30 cellular contexts compared by ENCODE assay signal in the genomic region with DNA sequence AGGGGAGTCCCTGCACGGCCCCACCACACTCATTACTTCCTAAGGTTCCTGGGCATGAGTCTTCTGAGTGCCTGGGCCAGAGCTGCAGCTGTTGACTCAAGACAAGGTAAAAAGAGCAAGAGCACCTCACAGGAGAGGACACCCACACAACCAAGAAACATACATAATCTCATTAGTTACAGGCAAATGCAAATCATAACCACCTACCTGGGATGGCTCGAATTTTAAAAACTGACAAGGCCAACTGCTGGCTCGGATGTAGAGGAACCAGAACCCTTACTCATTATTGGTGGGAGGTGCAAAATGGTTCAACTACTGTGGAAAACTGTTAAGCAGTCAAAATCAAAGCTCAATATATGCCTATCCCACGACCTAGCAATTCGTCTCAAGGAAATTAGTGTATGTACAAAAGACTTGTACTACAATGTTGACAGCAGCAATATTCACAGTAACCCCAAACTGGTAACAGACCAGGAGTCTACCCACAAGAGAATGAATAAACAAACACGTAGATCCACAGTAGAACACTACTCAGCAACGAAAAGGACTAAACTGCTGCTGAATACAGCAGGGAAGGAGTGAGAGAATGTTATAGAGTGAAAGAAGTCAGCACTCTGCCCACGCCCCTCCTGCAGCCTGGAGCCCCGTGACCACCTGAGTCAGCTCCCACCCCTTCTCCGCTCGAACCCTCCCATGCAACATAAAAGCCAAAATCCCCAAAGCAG. TPM values are rescaled to one million over a fixed set of nuclear protein-coding genes. Genes with fewer than 3 reads are reported as not detected.
DNase-seq lines count a peak whose midpoint lies in the region; ATAC-seq, FAIRE-seq and TF ChIP-seq lines count a peak whose summit lies in the region.
"Had no signal": no experiment of that assay in that cellular context is flagged by ENCODE, and none has a peak within 500 bp of the region (broad histone marks: within the 10 kb centered on the region; RNA-seq: fewer than 3 reads in every experiment).

No MANE protein-coding gene starts in this region.

- H3K4me3 ChIP-seq in kidney (ENCODE audit: low read length in 2 of 2) (no peak overlapping the region), stomach (no peak overlapping the region)
- H3K4me3 ChIP-seq: BLaER1 treated with 17β-estradiol and CSF1 and Interleukin-3, amounts not matched to agents 10 nM and 100 nM; upper lobe of left lung had no signal

- no peaks in the 10 kb centered on the region for H3K27me3 ChIP-seq in stomach
- H3K27me3 ChIP-seq: BLaER1 treated with 17β-estradiol and CSF1 and Interleukin-3, amounts not matched to agents 10 nM and 100 nM; upper lobe of left lung had no signal

- H3K36me3 Mint-ChIP-seq in natural killer cell, result no peaks in the 10 kb centered on the region
- H3K36me3 Mint-ChIP-seq in natural killer cell treated with Interleukin-12 subunit alpha and Interleukin-12 subunit beta and Interleukin-15 and Interleukin-18, amount 100 ng/mL, for 72 hours, result no peaks in the 10 kb centered on the region
- H3K36me3 Mint-ChIP-seq in activated T-helper 1 cell treated with anti-CD3 and anti-CD28 coated beads, Interleukin-12 subunit alpha, Interleukin-12 subunit beta, Interleukin-2, Interleukin-4 antibody, amounts not matched to agents 30 ng/mL and 10 ng/mL and 1 ng/mL, durations not matched to agents 14 hours and 24 hours and 36 hours (ENCODE audit: low read depth), result peaks cover 11% of the 10 kb centered on the region

- TF ChIP-seq CTCF in natural killer cell (IDR thresholded peaks at IDR 0.05) (no peak), kidney (IDR thresholded peaks at IDR 0.05; ENCODE audit: borderline replicate concordance, extremely low read depth, insufficient read depth) (no peak), stomach (IDR thresholded peaks at IDR 0.05) (no peak)

- H3K27ac Mint-ChIP-seq in natural killer cell, result peak overlapping the region; percentile 46 to 53
- H3K27ac Mint-ChIP-seq in natural killer cell treated with Interleukin-12 subunit alpha and Interleukin-12 subunit beta and Interleukin-15 and Interleukin-18, amount 100 ng/mL, for 72 hours, result no peak overlapping the region
- peak overlapping the region; percentile 65 for H3K27ac Mint-ChIP-seq in activated T-helper 1 cell treated with anti-CD3 and anti-CD28 coated beads, Interleukin-12 subunit alpha, Interleukin-12 subunit beta, Interleukin-2, Interleukin-4 antibody, amounts not matched to agents 30 ng/mL and 10 ng/mL and 1 ng/mL, durations not matched to agents 14 hours and 24 hours and 36 hours
- H3K27ac Mint-ChIP-seq: T-helper 17 cell had no signal

- H3K9me3 ChIP-seq in kidney (ENCODE audit: control insufficient read depth in 1 of 2, low read length in 2 of 2) (no peaks in the 10 kb centered on the region), stomach (no peaks in the 10 kb centered on the region)
- H3K9me3 ChIP-seq: BLaER1 treated with 17β-estradiol and CSF1 and Interleukin-3, amounts not matched to agents 10 nM and 100 nM; SK-N-SH; upper lobe of left lung had no signal

- intact Hi-C loops in natural killer cell (cut with micrococcal nuclease), result no loop called here
- intact Hi-C loops in activated T-helper 1 cell treated with anti-CD3 and anti-CD28 coated beads, Interleukin-12 subunit alpha, Interleukin-12 subunit beta, Interleukin-2, Interleukin-4 antibody, amounts not matched to agents 30 ng/mL and 10 ng/mL and 1 ng/mL, durations not matched to agents 14 hours and 24 hours and 36 hours (cut with micrococcal nuclease), result no loop called here
- intact Hi-C loops in kidney (cut with DNase I), result no loop called here
- intact Hi-C loops in stomach (cut with DNase I; ENCODE audit: low total_unique reads), result no loop called here

- FAIRE-seq in kidney (lab: Jason Lieb, UNC), result no peak
- FAIRE-seq: astrocyte had no signal

- ATAC-seq in natural killer cell, result no peak
- ATAC-seq in natural killer cell treated with Interleukin-12 subunit alpha and Interleukin-12 subunit beta and Interleukin-15 and Interleukin-18, amount 100 ng/mL, for 72 hours, result no peak
- ATAC-seq: activated CD8-positive, alpha-beta memory T cell treated with anti-CD3 and anti-CD28 coated beads, Interleukin-2, amount 10 ng/mL, durations not matched to agents 7 days and 5 days; activated naive CD4-positive, alpha-beta T cell treated with anti-CD3 and anti-CD28 coated beads, Interleukin-2, amount 50 U/mL, for 72 hours; naive thymus-derived CD4-positive, alpha-beta T cell; T-helper 17 cell had no signal

- H3K36me3 ChIP-seq in kidney (ENCODE audit: control insufficient read depth in 1 of 2, insufficient read depth in 2 of 2, low read length in 2 of 2), result peaks cover 3 to 17% of the 10 kb centered on the region in 2 donors
- H3K36me3 ChIP-seq in stomach, result peaks cover 5 to 43% (median 35%) of the 10 kb centered on the region in 4 donors

- peaks cover 45 to 81% of the 10 kb centered on the region in 2 donors for H3K4me1 Mint-ChIP-seq in natural killer cell
- peaks cover 32 to 52% of the 10 kb centered on the region in 2 donors for H3K4me1 Mint-ChIP-seq in natural killer cell treated with Interleukin-12 subunit alpha and Interleukin-12 subunit beta and Interleukin-15 and Interleukin-18, amount 100 ng/mL, for 72 hours (ENCODE audit: low read depth in 2 of 2)
- peaks cover 29% of the 10 kb centered on the region for H3K4me1 Mint-ChIP-seq in activated T-helper 1 cell treated with anti-CD3 and anti-CD28 coated beads, Interleukin-12 subunit alpha, Interleukin-12 subunit beta, Interleukin-2, Interleukin-4 antibody, amounts not matched to agents 30 ng/mL and 10 ng/mL and 1 ng/mL, durations not matched to agents 14 hours and 24 hours and 36 hours (ENCODE audit: low read depth)

- no peaks in the 10 kb centered on the region for H3K27me3 Mint-ChIP-seq in natural killer cell (ENCODE audit: low read depth in 2 of 2)
- no peaks in the 10 kb centered on the region for H3K27me3 Mint-ChIP-seq in natural killer cell treated with Interleukin-12 subunit alpha and Interleukin-12 subunit beta and Interleukin-15 and Interleukin-18, amount 100 ng/mL, for 72 hours
- no peaks in the 10 kb centered on the region for H3K27me3 Mint-ChIP-seq in activated T-helper 1 cell treated with anti-CD3 and anti-CD28 coated beads, Interleukin-12 subunit alpha, Interleukin-12 subunit beta, Interleukin-2, Interleukin-4 antibody, amounts not matched to agents 30 ng/mL and 10 ng/mL and 1 ng/mL, durations not matched to agents 14 hours and 24 hours and 36 hours (ENCODE audit: insufficient read depth)
- H3K27me3 Mint-ChIP-seq: activated CD8-positive, alpha-beta memory T cell treated with anti-CD3 and anti-CD28 coated beads, Interleukin-2, amount 10 ng/mL, durations not matched to agents 7 days and 5 days; naive thymus-derived CD4-positive, alpha-beta T cell; T-helper 17 cell had no signal

- TF ChIP-seq EP300 in stomach (IDR thresholded peaks at IDR 0.05), result no peak

- TF ChIP-seq POLR2A in stomach (IDR thresholded peaks at IDR 0.05), result no peak

- H3K4me1 ChIP-seq in kidney (ENCODE audit: control insufficient read depth in 1 of 2, insufficient read depth in 1 of 2, low read depth in 1 of 2, low read length in 2 of 2) (peaks cover 20 to 26% of the 10 kb centered on the region in 2 donors), stomach (peaks cover 12 to 64% (median 37%) of the 10 kb centered on the region in 4 donors)

- no peak overlapping the region for H3K9ac ChIP-seq in kidney (ENCODE audit: low read length in 2 of 2)
- H3K9ac ChIP-seq: KMS-11, SK-N-SH had no signal

- no peak overlapping the region for H3K27ac ChIP-seq in kidney (ENCODE audit: low read depth in 2 of 2, low read length in 2 of 2)
- no peak overlapping the region for H3K27ac ChIP-seq in stomach
- H3K27ac ChIP-seq: KMS-11, upper lobe of left lung had no signal

- no peaks in the 10 kb centered on the region for H3K9me3 Mint-ChIP-seq in natural killer cell
- H3K9me3 Mint-ChIP-seq in natural killer cell treated with Interleukin-12 subunit alpha and Interleukin-12 subunit beta and Interleukin-15 and Interleukin-18, amount 100 ng/mL, for 72 hours, result no peaks in the 10 kb centered on the region
- H3K9me3 Mint-ChIP-seq in activated T-helper 1 cell treated with anti-CD3 and anti-CD28 coated beads, Interleukin-12 subunit alpha, Interleukin-12 subunit beta, Interleukin-2, Interleukin-4 antibody, amounts not matched to agents 30 ng/mL and 10 ng/mL and 1 ng/mL, durations not matched to agents 14 hours and 24 hours and 36 hours, result no peaks in the 10 kb centered on the region
- H3K9me3 Mint-ChIP-seq: activated naive CD4-positive, alpha-beta T cell treated with anti-CD3 and anti-CD28 coated beads, Interleukin-2, amount 50 U/mL, for 72 hours had no signal

- no peak for DNase-seq in natural killer cell
- no peak for DNase-seq in natural killer cell treated with Interleukin-12 subunit alpha and Interleukin-12 subunit beta and Interleukin-15 and Interleukin-18, amount 100 ng/mL, for 72 hours (ENCODE audit: low spot score)
- DNase-seq in activated T-helper 1 cell treated with anti-CD3 and anti-CD28 coated beads, Interleukin-12 subunit alpha, Interleukin-12 subunit beta, Interleukin-2, Interleukin-4 antibody, amounts not matched to agents 30 ng/mL and 10 ng/mL and 1 ng/mL, durations not matched to agents 14 hours and 24 hours and 36 hours (ENCODE audit: low spot score), result no peak
- peak; percentile 40 for DNase-seq in kidney
- no peak for DNase-seq in stomach
- no peak for DNase-seq in HPDE6-E6E7 (ENCODE audit: extremely low spot score)
- DNase-seq in NCI-H1092 (lab: John Stamatoyannopoulos, UW), result no peak
- DNase-seq: activated CD4-positive, alpha-beta T cell treated with anti-CD3 and anti-CD28 coated beads for 4 hours; activated CD8-positive, alpha-beta memory T cell treated with anti-CD3 and anti-CD28 coated beads, Interleukin-2, amount 10 ng/mL, durations not matched to agents 7 days and 5 days; central memory CD4-positive, alpha-beta T cell; dermis blood vessel endothelial cell; midbrain; MM.1S; NCI-H1417; NCI-H446; NCI-H82; RPMI8226; SK-N-SH; T-helper 17 cell; upper lobe of left lung had no signal

- WGBS in stomach, 5 donors, result 88 to 91% (median 90%) methylated on average over 11 of the region's 11 CpGs

- no peak overlapping the region for H3K4me3 Mint-ChIP-seq in natural killer cell
- H3K4me3 Mint-ChIP-seq in natural killer cell treated with Interleukin-12 subunit alpha and Interleukin-12 subunit beta and Interleukin-15 and Interleukin-18, amount 100 ng/mL, for 72 hours, result no peak overlapping the region
- no peak overlapping the region for H3K4me3 Mint-ChIP-seq in activated T-helper 1 cell treated with anti-CD3 and anti-CD28 coated beads, Interleukin-12 subunit alpha, Interleukin-12 subunit beta, Interleukin-2, Interleukin-4 antibody, amounts not matched to agents 30 ng/mL and 10 ng/mL and 1 ng/mL, durations not matched to agents 14 hours and 24 hours and 36 hours
- H3K4me3 Mint-ChIP-seq: activated CD8-positive, alpha-beta memory T cell treated with anti-CD3 and anti-CD28 coated beads, Interleukin-2, amount 10 ng/mL, durations not matched to agents 7 days and 5 days; T-helper 17 cell had no signal

RNA-seq across cellular contexts. Expression of a gene that starts 15.8 kb away (rescaled TPM):
- total RNA-seq in natural killer cell (100 to 1,000 TPM; 234 to 292 (median 261) TPM), kidney (154 TPM), stomach (100 to 1,000 TPM in 3 of 5 donors, 10 to 100 TPM in 2; 71.8 to 227 (median 104) TPM)
- total RNA-seq in natural killer cell treated with Interleukin-12 subunit alpha and Interleukin-12 subunit beta and Interleukin-15 and Interleukin-18, amount 100 ng/mL, for 72 hours, result 100 to 1,000 TPM; 131 to 180 TPM
- 160 and 170 TPM in 2 replicates for total RNA-seq in activated T-helper 1 cell treated with anti-CD3 and anti-CD28 coated beads, Interleukin-12 subunit alpha, Interleukin-12 subunit beta, Interleukin-2, Interleukin-4 antibody, amounts not matched to agents 30 ng/mL and 10 ng/mL and 1 ng/mL, durations not matched to agents 14 hours and 24 hours and 36 hours
- polyA plus RNA-seq in kidney (ENCODE audit: insufficient read depth, low read depth, low replicate concordance) (75.0 TPM), stomach (10 to 100 TPM; 26.0 to 42.5 (median 37.6) TPM)

RNA-seq across cellular contexts. Expression of a gene that starts 42.9 kb away (rescaled TPM):
- total RNA-seq in natural killer cell, result 1 to 10 TPM; 1.2 to 1.8 (median 1.2) TPM
- under 1 TPM in 1 of 2 donors, not detected in 1; 0.98 TPM for total RNA-seq in natural killer cell treated with Interleukin-12 subunit alpha and Interleukin-12 subunit beta and Interleukin-15 and Interleukin-18, amount 100 ng/mL, for 72 hours
- total RNA-seq in activated T-helper 1 cell treated with anti-CD3 and anti-CD28 coated beads, Interleukin-12 subunit alpha, Interleukin-12 subunit beta, Interleukin-2, Interleukin-4 antibody, amounts not matched to agents 30 ng/mL and 10 ng/mL and 1 ng/mL, durations not matched to agents 14 hours and 24 hours and 36 hours, result 0.12 TPM in 1 of 2 replicates, not detected in the other
- total RNA-seq in kidney, result 1.2 TPM
- polyA plus RNA-seq in kidney (ENCODE audit: insufficient read depth, low read depth, low replicate concordance), result 2.1 TPM
- not detected for total RNA-seq in stomach
- under 1 TPM in 2 of 3 donors, not detected in 1; 0.19 to 0.48 TPM for polyA plus RNA-seq in stomach
- total RNA-seq: left ventricle myocardium superior, skeletal muscle tissue had no signal
- polyA plus RNA-seq: naive thymus-derived CD4-positive, alpha-beta T cell had no signal

RNA-seq across cellular contexts. Expression of a gene that starts 51.2 kb away (rescaled TPM):
- not detected for total RNA-seq in natural killer cell
- not detected for total RNA-seq in natural killer cell treated with Interleukin-12 subunit alpha and Interleukin-12 subunit beta and Interleukin-15 and Interleukin-18, amount 100 ng/mL, for 72 hours
- not detected in 2 replicates for total RNA-seq in activated T-helper 1 cell treated with anti-CD3 and anti-CD28 coated beads, Interleukin-12 subunit alpha, Interleukin-12 subunit beta, Interleukin-2, Interleukin-4 antibody, amounts not matched to agents 30 ng/mL and 10 ng/mL and 1 ng/mL, durations not matched to agents 14 hours and 24 hours and 36 hours
- not detected for total RNA-seq in kidney
- polyA plus RNA-seq in kidney (ENCODE audit: insufficient read depth, low read depth, low replicate concordance), result not detected
- total RNA-seq in stomach, result under 1 TPM in 1 of 5 donors, not detected in 4; 0.37 TPM
- polyA plus RNA-seq in stomach, result under 1 TPM in 1 of 3 donors, not detected in 2; 0.35 TPM
- total RNA-seq: activated CD8-positive, alpha-beta memory T cell treated with anti-CD3 and anti-CD28 coated beads, Interleukin-2, amount 10 ng/mL, durations not matched to agents 7 days and 5 days; activated naive CD4-positive, alpha-beta T cell treated with anti-CD3 and anti-CD28 coated beads, Interleukin-2, amount 50 U/mL, for 72 hours; astrocyte; dermis blood vessel endothelial cell; fibroblast of lung; left ventricle myocardium superior; naive thymus-derived CD4-positive, alpha-beta T cell; skeletal muscle tissue; subcutaneous adipose tissue; T-helper 17 cell; upper lobe of left lung had no signal
- polyA plus RNA-seq: AG04450; fibroblast of lung; naive thymus-derived CD4-positive, alpha-beta T cell had no signal

Comparison
In these comparisons a context has a peak if more than half of its experiments do, and no peak if none do; other contexts are left out.
1. H3K27ac Mint-ChIP-seq: peak in natural killer cell (2 of 2) and activated T-helper 1 cell treated with anti-CD3 and anti-CD28 coated beads, Interleukin-12 subunit alpha, Interleukin-12 subunit beta, Interleukin-2, Interleukin-4 antibody, amounts not matched to agents 30 ng/mL and 10 ng/mL and 1 ng/mL, durations not matched to agents 14 hours and 24 hours and 36 hours (single experiment); none in natural killer cell treated with Interleukin-12 subunit alpha and Interleukin-12 subunit beta and Interleukin-15 and Interleukin-18, amount 100 ng/mL, for 72 hours (0 of 2).